ENCODE assay signal across 20 cellular contexts in the genomic region with DNA sequence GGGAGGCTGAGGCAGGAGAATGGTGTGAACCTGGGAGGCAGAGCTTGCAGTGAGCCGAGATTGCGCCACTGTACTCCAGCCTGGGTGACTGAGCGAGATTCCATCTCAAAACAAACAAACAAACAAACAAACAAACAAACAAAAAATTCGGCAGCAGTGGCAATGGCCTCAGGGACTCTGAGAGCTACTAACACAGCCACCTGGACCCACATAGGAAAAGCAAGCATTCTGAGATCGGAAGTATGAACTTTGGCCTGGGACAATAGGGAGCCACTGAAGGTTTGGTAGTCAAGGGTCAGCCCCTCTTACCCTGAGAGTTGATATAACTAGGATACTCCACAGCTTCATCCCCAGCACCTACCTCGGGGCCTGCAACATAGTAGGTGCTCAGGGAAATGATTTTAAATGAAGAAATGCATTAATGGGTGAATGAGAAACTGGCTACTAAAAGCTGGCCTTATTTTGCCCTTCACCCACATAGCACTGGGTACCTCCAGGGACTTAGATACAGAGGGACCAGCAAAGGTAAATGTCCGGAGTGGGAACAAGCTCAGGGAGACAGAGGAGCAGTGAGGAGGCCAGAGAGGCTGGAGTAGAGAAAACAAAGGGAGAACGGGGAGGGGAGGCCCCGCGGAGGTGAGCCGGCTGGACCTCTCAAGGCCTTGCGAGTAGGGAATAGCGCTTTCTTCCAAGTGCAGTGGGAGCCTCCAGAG. TPM values are rescaled to one million over a fixed set of nuclear protein-coding genes. Genes with fewer than 3 reads are reported as not detected.
DNase-seq lines count a peak whose midpoint lies in the region; ATAC-seq and TF ChIP-seq lines count a peak whose summit lies in the region.
"Had no signal": no experiment of that assay in that cellular context is flagged by ENCODE, and none has a peak within 500 bp of the region (broad histone marks: within the 10 kb centered on the region; RNA-seq: fewer than 3 reads in every experiment).

No MANE protein-coding gene starts in this region.

- H3K9me2 ChIP-seq in MM.1S (replicated peaks; ENCODE audit: insufficient read depth, low read length): no peaks in the 10 kb centered on the region

- H3K9ac ChIP-seq in MM.1S (ENCODE audit: low read length): no peak overlapping the region

- H3K4me3 Mint-ChIP-seq in WTC11: no peak overlapping the region

- peaks cover 1% of the 10 kb centered on the region for H3K4me1 ChIP-seq in MM.1S (ENCODE audit: low read length)

- peak; percentile 15 for DNase-seq in Right ventricle myocardium inferior (ENCODE audit: missing footprints)
- no peak for DNase-seq in left ventricle myocardium superior
- no peak for DNase-seq in WTC11 (ENCODE audit: low spot score)
- DNase-seq in posterior vena cava (ENCODE audit: low spot score): peak; percentile 68
- no peak for DNase-seq in MM.1S
- DNase-seq in NOMO-1 (lab: John Stamatoyannopoulos, UW; ENCODE audit: unreplicated experiment in 2 of 2): no peak
- DNase-seq: DMS53, HCEC 1CT, KG1, NCI-H1436, NCI-H2029, NCI-H774, Peyer's patch, SHP77 treated with DMSO at 0.1 percent for 48 hours had no signal

- no peak overlapping the region for H3K27ac ChIP-seq in MM.1S (ENCODE audit: low read length)
- H3K27ac ChIP-seq: C4-2B had no signal

- no peak for TF ChIP-seq CTCF in WTC11 (IDR thresholded peaks at IDR 0.05)
- TF ChIP-seq CTCF in MM.1S (IDR thresholded peaks at IDR 0.05; ENCODE audit: low read length): no peak

- no peak overlapping the region for H2AFZ ChIP-seq in MM.1S (ENCODE audit: low read length)

- no peak for ATAC-seq in Right ventricle myocardium inferior
- ATAC-seq in left ventricle myocardium superior: no peak
- ATAC-seq in WTC11: no peak
- no peak for ATAC-seq in GM19351 (IDR thresholded peaks at IDR 0.05; ENCODE audit: unreplicated experiment)
- ATAC-seq in HG02571 (IDR thresholded peaks at IDR 0.05; ENCODE audit: unreplicated experiment): no peak
- ATAC-seq: SK-N-SH treated with all-trans-retinoic acid at 6 μM for 48 hours had no signal

- CTCF ChIA-PET in WTC11 (lab: Charles Lee): interaction anchor here (1.3 to 3.1 kb wide), 4 partner anchors 73 to 273 kb away, joined by 3 to 15 read pairs (median 10); no protein-coding TSS in a partner anchor

- H3K4me1 Mint-ChIP-seq in WTC11: peaks cover 5% of the 10 kb centered on the region; the same call in 1 of the 2 replicates

- H3K27me3 Mint-ChIP-seq in WTC11 (ENCODE audit: low read depth): no peaks in the 10 kb centered on the region

- peaks cover 18% of the 10 kb centered on the region for H3K27me3 ChIP-seq in MM.1S (replicated peaks; ENCODE audit: insufficient read depth, low read length)
- H3K27me3 ChIP-seq: Peyer's patch had no signal

- peak overlapping the region; percentile 12; the same call in 1 of the 2 replicates for H3K27ac Mint-ChIP-seq in WTC11

- no peaks in the 10 kb centered on the region for H3K36me3 ChIP-seq in MM.1S (replicated peaks; ENCODE audit: insufficient read depth, low read length)
- H3K36me3 ChIP-seq: Peyer's patch had no signal

- POLR2A ChIA-PET in WTC11 (lab: Charles Lee): no interaction called here

- H3K9me3 Mint-ChIP-seq in WTC11: no peaks in the 10 kb centered on the region

- H3F3A ChIP-seq in MM.1S (ENCODE audit: insufficient read depth, low read length): no peaks in the 10 kb centered on the region

- no peaks in the 10 kb centered on the region for H3K36me3 Mint-ChIP-seq in WTC11

- intact Hi-C loops in Right ventricle myocardium inferior (cut with DNase I): loop anchor here (1.0 to 5.0 kb wide), 5 partner anchors 21 to 303 kb away; partner anchors contain the start of genes B4GALT5 and SPATA2
- intact Hi-C loops in left ventricle myocardium superior (cut with micrococcal nuclease): loop anchor here (10.0 kb wide), 1 partner anchor 210 kb away; no protein-coding TSS in a partner anchor
- intact Hi-C loops in posterior vena cava (cut with DNase I): loop anchor here (5.0 to 10.0 kb wide), 4 partner anchors 233 to 798 kb away; no protein-coding TSS in a partner anchor

- no peaks in the 10 kb centered on the region for H3K79me2 ChIP-seq in MM.1S (ENCODE audit: low read length)

- H3K4me3 ChIP-seq in MM.1S (ENCODE audit: low read length): no peak overlapping the region
- H3K4me3 ChIP-seq: Peyer's patch had no signal

- H3K9me3 ChIP-seq in MM.1S (replicated peaks; ENCODE audit: insufficient read depth, low read length): no peaks in the 10 kb centered on the region
- H3K9me3 ChIP-seq: Peyer's patch had no signal

- H4K20me1 ChIP-seq in MM.1S (ENCODE audit: insufficient read depth, low read length): no peaks in the 10 kb centered on the region

- no peak overlapping the region for H3K4me2 ChIP-seq in MM.1S (ENCODE audit: low read depth, low read length)

TF ChIP-seq in WTC11, 78 proteins besides CTCF, POLR2A, EP300 and RAD21:
- TF ChIP-seq HMGA2 (CRISPR knock-in tag; IDR thresholded peaks at IDR 0.05) (no peak), IRF2 (CRISPR knock-in tag; IDR thresholded peaks at IDR 0.05; ENCODE audit: borderline replicate concordance, low read depth) (no peak), OVOL2 (CRISPR knock-in tag; IDR thresholded peaks at IDR 0.05; ENCODE audit: borderline replicate concordance) (no peak), CBFB (CRISPR knock-in tag; IDR thresholded peaks at IDR 0.05; ENCODE audit: low read depth) (no peak), NFATC4 (CRISPR knock-in tag; IDR thresholded peaks at IDR 0.05) (no peak), ZNF396 (CRISPR knock-in tag; IDR thresholded peaks at IDR 0.05; ENCODE audit: borderline replicate concordance) (no peak), NFYB (CRISPR knock-in tag; conservative IDR thresholded peaks at IDR 0.05; ENCODE audit: low read depth) (no peak)
- TF ChIP-seq, protein P1, sequence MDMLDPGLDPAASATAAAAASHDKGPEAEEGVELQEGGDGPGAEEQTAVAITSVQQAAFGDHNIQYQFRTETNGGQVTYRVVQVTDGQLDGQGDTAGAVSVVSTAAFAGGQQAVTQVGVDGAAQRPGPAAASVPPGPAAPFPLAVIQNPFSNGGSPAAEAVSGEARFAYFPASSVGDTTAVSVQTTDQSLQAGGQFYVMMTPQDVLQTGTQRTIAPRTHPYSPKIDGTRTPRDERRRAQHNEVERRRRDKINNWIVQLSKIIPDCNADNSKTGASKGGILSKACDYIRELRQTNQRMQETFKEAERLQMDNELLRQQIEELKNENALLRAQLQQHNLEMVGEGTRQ (CRISPR knock-in tag; IDR thresholded peaks at IDR 0.05): no peak

RNA-seq across cellular contexts. Expression of gene PTGIS, which starts 46.6 kb away (rescaled TPM):
- total RNA-seq in Right ventricle myocardium inferior: 24.2 TPM
- total RNA-seq in left ventricle myocardium superior: 24.0 TPM
- total RNA-seq in WTC11 (2021): 24.3 to 37.0 TPM (median 34.4 TPM) in 3 replicates
- total RNA-seq in posterior vena cava: 100 to 1,000 TPM; 359 to 447 TPM
- total RNA-seq: A673, NCI-H460 had no signal

Comparison
In these comparisons a context has a peak if more than half of its experiments do, and no peak if none do; other contexts are left out.
1. DNase-seq: peak in Right ventricle myocardium inferior (single experiment) and posterior vena cava (single experiment); none in left ventricle myocardium superior (single experiment), WTC11 (single experiment), MM.1S (single experiment) and NOMO-1 (0 of 2).